ENCODE assay signal across 1 cellular context in the genomic region with DNA sequence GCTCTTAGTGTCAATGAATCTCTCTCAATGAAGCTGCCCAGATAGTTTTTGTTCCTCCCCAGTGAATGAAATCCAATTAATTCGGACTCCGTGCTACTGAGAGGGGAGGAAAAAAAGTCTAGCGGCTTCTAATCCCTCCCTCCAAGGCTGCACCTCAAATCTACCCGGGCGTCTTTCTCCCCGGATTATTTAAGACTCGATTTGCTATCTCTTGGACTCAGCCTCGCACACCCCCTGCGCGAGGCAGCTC.
TF ChIP-seq lines count a peak whose summit lies in the region.

No MANE protein-coding gene starts in this region.

TF ChIP-seq in HepG2, 621 proteins besides CTCF, POLR2A, EP300 and RAD21 (continued from another document and continues in another):
- TF ChIP-seq FOXP1 (IDR thresholded peaks at IDR 0.05) (no peak), FOXP1 (CRISPR knock-in tag; IDR thresholded peaks at IDR 0.05) (no peak), ZNF136 (CRISPR knock-in tag; IDR thresholded peaks at IDR 0.05; ENCODE audit: low read depth) (no peak), TOE1 (CRISPR knock-in tag; IDR thresholded peaks at IDR 0.05) (0 out of 2 replicates have a peak, but pooled peaks have one; percentile 53), NR2F6 (IDR thresholded peaks at IDR 0.05) (no peak), NR2F6 (CRISPR knock-in tag; IDR thresholded peaks at IDR 0.05) (no peak), MAZ (IDR thresholded peaks at IDR 0.05; ENCODE audit: borderline replicate concordance, low read depth, low read length) (no peak), MAZ (CRISPR knock-in tag; IDR thresholded peaks at IDR 0.05; ENCODE audit: low read depth) (no peak), POLR2AphosphoS2 (IDR thresholded peaks at IDR 0.05; ENCODE audit: low read depth, low read length) (peak; percentile 91; the same call in 1 of the 2 replicates), ZNF703 (CRISPR knock-in tag; IDR thresholded peaks at IDR 0.05; ENCODE audit: borderline replicate concordance) (peak; percentile 15; the same call in 1 of the 2 replicates), ZSCAN21 (CRISPR knock-in tag; IDR thresholded peaks at IDR 0.05; ENCODE audit: borderline replicate concordance) (no peak), ZNF232 (CRISPR knock-in tag; IDR thresholded peaks at IDR 0.05; ENCODE audit: borderline replicate concordance) (no peak; the same call in 1 of the 2 replicates), ARNTL (CRISPR knock-in tag; IDR thresholded peaks at IDR 0.05) (no peak), SP1 (IDR thresholded peaks at IDR 0.05) (no peak), SP1 (CRISPR knock-in tag; IDR thresholded peaks at IDR 0.05) (no peak), NFIC (IDR thresholded peaks at IDR 0.05; ENCODE audit: low read length) (no peak), ARNT (IDR thresholded peaks at IDR 0.05) (no peak), RCOR2 (CRISPR knock-in tag; IDR thresholded peaks at IDR 0.05) (0 out of 2 replicates have a peak, but pooled peaks have one; percentile 12), ZSCAN9 (CRISPR knock-in tag; IDR thresholded peaks at IDR 0.05; ENCODE audit: borderline replicate concordance) (0 out of 2 replicates have a peak, but pooled peaks have one; percentile 66), MEIS1 (CRISPR knock-in tag; IDR thresholded peaks at IDR 0.05; ENCODE audit: borderline replicate concordance) (no peak), ZNF589 (CRISPR knock-in tag; conservative IDR thresholded peaks at IDR 0.05) (no peak), NFRKB (IDR thresholded peaks at IDR 0.05) (no peak), ZNF768 (CRISPR knock-in tag; IDR thresholded peaks at IDR 0.05) (no peak), SMC3 (IDR thresholded peaks at IDR 0.05; ENCODE audit: low read length) (peak; percentile 6; the same call in 1 of the 2 replicates), PAX8 (CRISPR knock-in tag; IDR thresholded peaks at IDR 0.05; ENCODE audit: borderline replicate concordance) (peak; percentile 13; the same call in 1 of the 2 replicates), KAT8 (CRISPR knock-in tag; IDR thresholded peaks at IDR 0.05) (no peak), NCOA1 (CRISPR knock-in tag; IDR thresholded peaks at IDR 0.05) (no peak), RBM39 (IDR thresholded peaks at IDR 0.05; ENCODE audit: low read depth, low read length, poor library complexity, severe bottlenecking) (no peak)
- TF ChIP-seq, protein P1, sequence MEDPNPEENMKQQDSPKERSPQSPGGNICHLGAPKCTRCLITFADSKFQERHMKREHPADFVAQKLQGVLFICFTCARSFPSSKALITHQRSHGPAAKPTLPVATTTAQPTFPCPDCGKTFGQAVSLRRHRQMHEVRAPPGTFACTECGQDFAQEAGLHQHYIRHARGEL (CRISPR knock-in tag; IDR thresholded peaks at IDR 0.05) = no peak
- TF ChIP-seq, protein P2, sequence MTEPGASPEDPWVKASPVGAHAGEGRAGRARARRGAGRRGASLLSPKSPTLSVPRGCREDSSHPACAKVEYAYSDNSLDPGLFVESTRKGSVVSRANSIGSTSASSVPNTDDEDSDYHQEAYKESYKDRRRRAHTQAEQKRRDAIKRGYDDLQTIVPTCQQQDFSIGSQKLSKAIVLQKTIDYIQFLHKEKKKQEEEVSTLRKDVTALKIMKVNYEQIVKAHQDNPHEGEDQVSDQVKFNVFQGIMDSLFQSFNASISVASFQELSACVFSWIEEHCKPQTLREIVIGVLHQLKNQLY (CRISPR knock-in tag; IDR thresholded peaks at IDR 0.05) = no peak
- TF ChIP-seq, protein P3, sequence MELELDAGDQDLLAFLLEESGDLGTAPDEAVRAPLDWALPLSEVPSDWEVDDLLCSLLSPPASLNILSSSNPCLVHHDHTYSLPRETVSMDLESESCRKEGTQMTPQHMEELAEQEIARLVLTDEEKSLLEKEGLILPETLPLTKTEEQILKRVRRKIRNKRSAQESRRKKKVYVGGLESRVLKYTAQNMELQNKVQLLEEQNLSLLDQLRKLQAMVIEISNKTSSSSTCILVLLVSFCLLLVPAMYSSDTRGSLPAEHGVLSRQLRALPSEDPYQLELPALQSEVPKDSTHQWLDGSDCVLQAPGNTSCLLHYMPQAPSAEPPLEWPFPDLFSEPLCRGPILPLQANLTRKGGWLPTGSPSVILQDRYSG (CRISPR knock-in tag; IDR thresholded peaks at IDR 0.05) = 0 out of 2 replicates have a peak, but pooled peaks have one; percentile 31
- TF ChIP-seq, protein P4, sequence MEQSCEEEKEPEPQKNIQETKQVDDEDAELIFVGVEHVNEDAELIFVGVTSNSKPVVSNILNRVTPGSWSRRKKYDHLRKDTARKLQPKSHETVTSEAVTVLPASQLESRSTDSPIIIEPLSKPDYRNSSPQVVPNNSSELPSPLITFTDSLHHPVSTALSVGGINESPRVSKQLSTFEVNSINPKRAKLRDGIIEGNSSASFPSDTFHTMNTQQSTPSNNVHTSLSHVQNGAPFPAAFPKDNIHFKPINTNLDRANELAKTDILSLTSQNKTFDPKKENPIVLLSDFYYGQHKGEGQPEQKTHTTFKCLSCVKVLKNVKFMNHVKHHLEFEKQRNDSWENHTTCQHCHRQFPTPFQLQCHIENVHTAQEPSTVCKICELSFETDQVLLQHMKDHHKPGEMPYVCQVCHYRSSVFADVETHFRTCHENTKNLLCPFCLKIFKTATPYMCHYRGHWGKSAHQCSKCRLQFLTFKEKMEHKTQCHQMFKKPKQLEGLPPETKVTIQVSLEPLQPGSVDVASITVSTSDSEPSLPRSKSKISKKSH (CRISPR knock-in tag; IDR thresholded peaks at IDR 0.05; ENCODE audit: borderline replicate concordance) = no peak
- TF ChIP-seq, protein P5, sequence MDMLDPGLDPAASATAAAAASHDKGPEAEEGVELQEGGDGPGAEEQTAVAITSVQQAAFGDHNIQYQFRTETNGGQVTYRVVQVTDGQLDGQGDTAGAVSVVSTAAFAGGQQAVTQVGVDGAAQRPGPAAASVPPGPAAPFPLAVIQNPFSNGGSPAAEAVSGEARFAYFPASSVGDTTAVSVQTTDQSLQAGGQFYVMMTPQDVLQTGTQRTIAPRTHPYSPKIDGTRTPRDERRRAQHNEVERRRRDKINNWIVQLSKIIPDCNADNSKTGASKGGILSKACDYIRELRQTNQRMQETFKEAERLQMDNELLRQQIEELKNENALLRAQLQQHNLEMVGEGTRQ (IDR thresholded peaks at IDR 0.05; ENCODE audit: low read depth, low read length) = no peak
- TF ChIP-seq, protein P5 (CRISPR knock-in tag; IDR thresholded peaks at IDR 0.05; ENCODE audit: borderline replicate concordance) = 0 out of 2 replicates have a peak, but pooled peaks have one; percentile 10
- TF ChIP-seq, protein P6, sequence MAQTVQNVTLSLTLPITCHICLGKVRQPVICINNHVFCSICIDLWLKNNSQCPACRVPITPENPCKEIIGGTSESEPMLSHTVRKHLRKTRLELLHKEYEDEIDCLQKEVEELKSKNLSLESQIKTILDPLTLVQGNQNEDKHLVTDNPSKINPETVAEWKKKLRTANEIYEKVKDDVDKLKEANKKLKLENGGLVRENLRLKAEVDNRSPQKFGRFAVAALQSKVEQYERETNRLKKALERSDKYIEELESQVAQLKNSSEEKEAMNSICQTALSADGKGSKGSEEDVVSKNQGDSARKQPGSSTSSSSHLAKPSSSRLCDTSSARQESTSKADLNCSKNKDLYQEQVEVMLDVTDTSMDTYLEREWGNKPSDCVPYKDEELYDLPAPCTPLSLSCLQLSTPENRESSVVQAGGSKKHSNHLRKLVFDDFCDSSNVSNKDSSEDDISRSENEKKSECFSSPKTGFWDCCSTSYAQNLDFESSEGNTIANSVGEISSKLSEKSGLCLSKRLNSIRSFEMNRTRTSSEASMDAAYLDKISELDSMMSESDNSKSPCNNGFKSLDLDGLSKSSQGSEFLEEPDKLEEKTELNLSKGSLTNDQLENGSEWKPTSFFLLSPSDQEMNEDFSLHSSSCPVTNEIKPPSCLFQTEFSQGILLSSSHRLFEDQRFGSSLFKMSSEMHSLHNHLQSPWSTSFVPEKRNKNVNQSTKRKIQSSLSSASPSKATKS (CRISPR knock-in tag; IDR thresholded peaks at IDR 0.05) = 0 out of 2 replicates have a peak, but pooled peaks have one; percentile 48
- TF ChIP-seq, protein P7, sequence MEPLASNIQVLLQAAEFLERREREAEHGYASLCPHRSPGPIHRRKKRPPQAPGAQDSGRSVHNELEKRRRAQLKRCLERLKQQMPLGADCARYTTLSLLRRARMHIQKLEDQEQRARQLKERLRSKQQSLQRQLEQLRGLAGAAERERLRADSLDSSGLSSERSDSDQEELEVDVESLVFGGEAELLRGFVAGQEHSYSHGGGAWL (CRISPR knock-in tag; IDR thresholded peaks at IDR 0.05) = no peak
- TF ChIP-seq, protein P8, sequence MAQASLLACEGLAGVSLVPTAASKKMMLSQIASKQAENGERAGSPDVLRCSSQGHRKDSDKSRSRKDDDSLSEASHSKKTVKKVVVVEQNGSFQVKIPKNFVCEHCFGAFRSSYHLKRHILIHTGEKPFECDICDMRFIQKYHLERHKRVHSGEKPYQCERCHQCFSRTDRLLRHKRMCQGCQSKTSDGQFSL (CRISPR knock-in tag; IDR thresholded peaks at IDR 0.05) = no peak; the same call in 1 of the 2 replicates
- TF ChIP-seq, protein P9, sequence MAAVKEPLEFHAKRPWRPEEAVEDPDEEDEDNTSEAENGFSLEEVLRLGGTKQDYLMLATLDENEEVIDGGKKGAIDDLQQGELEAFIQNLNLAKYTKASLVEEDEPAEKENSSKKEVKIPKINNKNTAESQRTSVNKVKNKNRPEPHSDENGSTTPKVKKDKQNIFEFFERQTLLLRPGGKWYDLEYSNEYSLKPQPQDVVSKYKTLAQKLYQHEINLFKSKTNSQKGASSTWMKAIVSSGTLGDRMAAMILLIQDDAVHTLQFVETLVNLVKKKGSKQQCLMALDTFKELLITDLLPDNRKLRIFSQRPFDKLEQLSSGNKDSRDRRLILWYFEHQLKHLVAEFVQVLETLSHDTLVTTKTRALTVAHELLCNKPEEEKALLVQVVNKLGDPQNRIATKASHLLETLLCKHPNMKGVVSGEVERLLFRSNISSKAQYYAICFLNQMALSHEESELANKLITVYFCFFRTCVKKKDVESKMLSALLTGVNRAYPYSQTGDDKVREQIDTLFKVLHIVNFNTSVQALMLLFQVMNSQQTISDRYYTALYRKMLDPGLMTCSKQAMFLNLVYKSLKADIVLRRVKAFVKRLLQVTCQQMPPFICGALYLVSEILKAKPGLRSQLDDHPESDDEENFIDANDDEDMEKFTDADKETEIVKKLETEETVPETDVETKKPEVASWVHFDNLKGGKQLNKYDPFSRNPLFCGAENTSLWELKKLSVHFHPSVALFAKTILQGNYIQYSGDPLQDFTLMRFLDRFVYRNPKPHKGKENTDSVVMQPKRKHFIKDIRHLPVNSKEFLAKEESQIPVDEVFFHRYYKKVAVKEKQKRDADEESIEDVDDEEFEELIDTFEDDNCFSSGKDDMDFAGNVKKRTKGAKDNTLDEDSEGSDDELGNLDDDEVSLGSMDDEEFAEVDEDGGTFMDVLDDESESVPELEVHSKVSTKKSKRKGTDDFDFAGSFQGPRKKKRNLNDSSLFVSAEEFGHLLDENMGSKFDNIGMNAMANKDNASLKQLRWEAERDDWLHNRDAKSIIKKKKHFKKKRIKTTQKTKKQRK (IDR thresholded peaks at IDR 0.05; ENCODE audit: low read length) = no peak
- TF ChIP-seq, protein P10, sequence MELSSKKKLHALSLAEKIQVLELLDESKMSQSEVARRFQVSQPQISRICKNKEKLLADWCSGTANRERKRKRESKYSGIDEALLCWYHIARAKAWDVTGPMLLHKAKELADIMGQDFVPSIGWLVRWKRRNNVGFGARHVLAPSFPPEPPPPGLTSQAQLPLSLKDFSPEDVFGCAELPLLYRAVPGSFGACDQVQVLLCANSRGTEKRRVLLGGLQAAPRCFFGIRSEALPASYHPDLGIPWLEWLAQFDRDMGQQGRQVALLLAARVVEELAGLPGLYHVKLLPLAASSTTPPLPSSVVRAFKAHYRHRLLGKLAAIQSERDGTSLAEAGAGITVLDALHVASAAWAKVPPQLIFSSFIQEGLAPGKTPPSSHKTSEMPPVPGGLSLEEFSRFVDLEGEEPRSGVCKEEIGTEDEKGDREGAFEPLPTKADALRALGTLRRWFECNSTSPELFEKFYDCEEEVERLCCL (CRISPR knock-in tag; IDR thresholded peaks at IDR 0.05; ENCODE audit: borderline replicate concordance) = peak; percentile 10; the same call in 1 of the 2 replicates
- TF ChIP-seq, protein P11, sequence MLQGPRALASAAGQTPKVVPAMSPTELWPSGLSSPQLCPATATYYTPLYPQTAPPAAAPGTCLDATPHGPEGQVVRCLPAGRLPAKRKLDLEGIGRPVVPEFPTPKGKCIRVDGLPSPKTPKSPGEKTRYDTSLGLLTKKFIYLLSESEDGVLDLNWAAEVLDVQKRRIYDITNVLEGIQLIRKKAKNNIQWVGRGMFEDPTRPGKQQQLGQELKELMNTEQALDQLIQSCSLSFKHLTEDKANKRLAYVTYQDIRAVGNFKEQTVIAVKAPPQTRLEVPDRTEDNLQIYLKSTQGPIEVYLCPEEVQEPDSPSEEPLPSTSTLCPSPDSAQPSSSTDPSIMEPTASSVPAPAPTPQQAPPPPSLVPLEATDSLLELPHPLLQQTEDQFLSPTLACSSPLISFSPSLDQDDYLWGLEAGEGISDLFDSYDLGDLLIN (CRISPR knock-in tag; IDR thresholded peaks at IDR 0.05; ENCODE audit: borderline replicate concordance) = no peak
- TF ChIP-seq, protein P12, sequence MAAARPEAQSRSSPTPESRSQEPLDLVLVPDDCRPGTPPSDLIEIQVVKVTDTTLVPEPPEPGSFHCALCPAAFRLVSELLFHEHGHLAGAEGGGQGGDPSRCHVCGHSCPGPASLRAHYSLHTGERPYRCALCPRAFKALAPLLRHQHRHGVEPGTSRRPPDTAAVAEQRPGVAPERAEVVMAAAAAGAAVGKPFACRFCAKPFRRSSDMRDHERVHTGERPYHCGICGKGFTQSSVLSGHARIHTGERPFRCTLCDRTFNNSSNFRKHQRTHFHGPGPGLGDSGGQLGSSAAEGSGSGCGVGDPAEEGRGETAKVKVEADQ (CRISPR knock-in tag; IDR thresholded peaks at IDR 0.05; ENCODE audit: borderline replicate concordance) = no peak
- TF ChIP-seq, protein P13, sequence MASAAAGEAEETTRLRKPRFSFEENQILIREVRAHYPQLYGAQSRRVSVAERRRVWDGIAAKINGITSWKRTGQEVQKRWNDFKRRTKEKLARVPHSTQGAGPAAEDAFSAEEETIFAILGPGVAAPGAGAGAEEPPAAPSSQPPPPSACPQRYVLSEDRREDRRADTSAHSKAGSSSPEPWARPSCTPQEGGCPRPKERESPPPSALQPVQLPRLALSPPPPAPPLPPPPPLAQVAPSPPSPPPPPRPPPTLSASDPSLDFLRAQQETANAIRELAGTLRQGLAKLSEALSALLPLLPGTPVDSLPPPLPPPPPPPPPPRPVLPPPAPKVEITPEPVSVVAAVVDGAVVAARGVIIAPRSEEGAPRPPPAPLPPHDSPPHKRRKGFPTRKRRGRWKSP (CRISPR knock-in tag; IDR thresholded peaks at IDR 0.05) = no peak
- TF ChIP-seq, protein P14, sequence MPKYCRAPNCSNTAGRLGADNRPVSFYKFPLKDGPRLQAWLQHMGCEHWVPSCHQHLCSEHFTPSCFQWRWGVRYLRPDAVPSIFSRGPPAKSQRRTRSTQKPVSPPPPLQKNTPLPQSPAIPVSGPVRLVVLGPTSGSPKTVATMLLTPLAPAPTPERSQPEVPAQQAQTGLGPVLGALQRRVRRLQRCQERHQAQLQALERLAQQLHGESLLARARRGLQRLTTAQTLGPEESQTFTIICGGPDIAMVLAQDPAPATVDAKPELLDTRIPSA (CRISPR knock-in tag; IDR thresholded peaks at IDR 0.05; ENCODE audit: borderline replicate concordance) = peak; percentile 47; the same call in 1 of the 2 replicates
